In the genomic region with DNA sequence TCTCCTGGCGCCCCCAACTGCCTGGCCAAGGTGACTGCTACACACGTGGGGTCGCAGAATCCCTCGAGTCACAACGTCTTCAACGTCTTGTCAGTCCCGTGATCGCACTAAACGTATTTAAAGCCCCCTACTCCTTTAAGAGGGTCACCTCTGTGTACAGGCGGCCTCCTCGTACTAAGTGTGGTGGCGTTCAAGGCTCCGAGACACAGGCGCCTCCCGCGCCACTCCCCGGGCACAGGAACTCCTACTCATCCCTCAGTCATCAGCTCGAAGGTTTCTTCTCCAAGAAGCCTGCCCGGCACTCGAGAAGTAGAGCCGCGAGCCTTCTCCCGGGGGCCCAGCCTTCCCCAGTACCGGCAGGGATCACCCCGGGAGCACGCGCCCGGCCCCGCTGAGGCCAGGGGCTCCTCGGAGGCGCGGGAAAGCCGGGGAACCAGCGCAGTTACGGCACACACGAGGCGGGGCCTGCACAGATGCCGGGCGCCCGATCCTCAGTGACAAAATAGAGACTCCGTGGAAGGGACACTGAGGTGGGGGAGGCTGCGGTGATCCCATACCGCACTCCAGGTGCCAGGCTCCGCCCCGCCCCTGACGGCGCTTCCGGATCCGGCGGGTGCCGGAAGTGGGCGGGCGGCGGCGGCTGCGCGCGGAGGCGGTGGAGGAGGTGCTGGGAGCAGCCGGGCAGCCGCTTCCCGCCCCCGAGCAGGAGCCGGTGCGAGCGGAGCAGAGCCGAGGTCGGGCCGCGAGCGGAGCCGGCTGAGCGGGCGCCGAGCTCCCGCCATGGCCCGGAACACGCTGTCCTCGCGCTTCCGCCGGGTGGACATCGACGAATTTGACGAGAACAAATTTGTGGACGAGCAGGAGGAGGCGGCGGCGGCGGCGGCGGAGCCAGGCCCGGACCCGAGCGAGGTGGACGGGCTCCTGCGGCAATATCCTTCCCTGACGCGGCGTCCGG, we compare ENCODE assay signal across 1 cellular context.
TF ChIP-seq lines count a peak whose summit lies in the region.

No MANE protein-coding gene starts in this region.

TF ChIP-seq in WTC11, 78 proteins besides CTCF, POLR2A, EP300 and RAD21 (continued from another document and continues in another):
- TF ChIP-seq, protein P1, sequence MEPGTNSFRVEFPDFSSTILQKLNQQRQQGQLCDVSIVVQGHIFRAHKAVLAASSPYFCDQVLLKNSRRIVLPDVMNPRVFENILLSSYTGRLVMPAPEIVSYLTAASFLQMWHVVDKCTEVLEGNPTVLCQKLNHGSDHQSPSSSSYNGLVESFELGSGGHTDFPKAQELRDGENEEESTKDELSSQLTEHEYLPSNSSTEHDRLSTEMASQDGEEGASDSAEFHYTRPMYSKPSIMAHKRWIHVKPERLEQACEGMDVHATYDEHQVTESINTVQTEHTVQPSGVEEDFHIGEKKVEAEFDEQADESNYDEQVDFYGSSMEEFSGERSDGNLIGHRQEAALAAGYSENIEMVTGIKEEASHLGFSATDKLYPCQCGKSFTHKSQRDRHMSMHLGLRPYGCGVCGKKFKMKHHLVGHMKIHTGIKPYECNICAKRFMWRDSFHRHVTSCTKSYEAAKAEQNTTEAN (CRISPR knock-in tag; IDR thresholded peaks at IDR 0.05): peak; percentile 23; the same call in 1 of the 2 replicates
- TF ChIP-seq GABPB1 (CRISPR knock-in tag; IDR thresholded peaks at IDR 0.05) (peak; percentile 38; the same call in 1 of the 2 replicates), ATF1 (CRISPR knock-in tag; IDR thresholded peaks at IDR 0.05) (0 out of 2 replicates have a peak, but pooled peaks have one; percentile 44), GTF2I (CRISPR knock-in tag; conservative IDR thresholded peaks at IDR 0.05) (no peak), NR1H2 (CRISPR knock-in tag; IDR thresholded peaks at IDR 0.05) (no peak), NR3C1 (CRISPR knock-in tag; conservative IDR thresholded peaks at IDR 0.05; ENCODE audit: low read depth) (0 out of 2 replicates have a peak, but pooled peaks have one; percentile 26), ZBTB21 (CRISPR knock-in tag; IDR thresholded peaks at IDR 0.05; ENCODE audit: borderline replicate concordance) (peak; percentile 47; the same call in 1 of the 2 replicates), JAZF1 (CRISPR knock-in tag; IDR thresholded peaks at IDR 0.05) (no peak), STAT6 (CRISPR knock-in tag; conservative IDR thresholded peaks at IDR 0.05; ENCODE audit: low read depth) (0 out of 2 replicates have a peak, but pooled peaks have one; percentile 79), ESRRA (CRISPR knock-in tag; IDR thresholded peaks at IDR 0.05; ENCODE audit: borderline replicate concordance) (0 out of 2 replicates have a peak, but pooled peaks have one; percentile 13), ERG (CRISPR knock-in tag; IDR thresholded peaks at IDR 0.05) (no peak), RORB (CRISPR knock-in tag; IDR thresholded peaks at IDR 0.05) (no peak), ZNF138 (CRISPR knock-in tag; conservative IDR thresholded peaks at IDR 0.05) (peak; percentile 88), SMAD3 (CRISPR knock-in tag; IDR thresholded peaks at IDR 0.05; ENCODE audit: borderline replicate concordance) (0 out of 2 replicates have a peak, but pooled peaks have one; percentile 19), ATF3 (CRISPR knock-in tag; conservative IDR thresholded peaks at IDR 0.05) (no peak), ZNF263 (CRISPR knock-in tag; IDR thresholded peaks at IDR 0.05; ENCODE audit: low read depth) (no peak; the same call in 1 of the 2 replicates), ZNF425 (CRISPR knock-in tag; conservative IDR thresholded peaks at IDR 0.05) (no peak), ZNF317 (CRISPR knock-in tag; IDR thresholded peaks at IDR 0.05; ENCODE audit: borderline replicate concordance, low read depth) (no peak; the same call in 1 of the 2 replicates), USF2 (CRISPR knock-in tag; IDR thresholded peaks at IDR 0.05) (peak; percentile 29; the same call in 1 of the 2 replicates), PRRX2 (CRISPR knock-in tag; IDR thresholded peaks at IDR 0.05) (no peak), TEAD4 (CRISPR knock-in tag; IDR thresholded peaks at IDR 0.05) (no peak), SOX15 (CRISPR knock-in tag; IDR thresholded peaks at IDR 0.05) (no peak), IRF1 (CRISPR knock-in tag; IDR thresholded peaks at IDR 0.05) (no peak), ARID4B (CRISPR knock-in tag; IDR thresholded peaks at IDR 0.05; ENCODE audit: borderline replicate concordance) (peak; percentile 78; the same call in 1 of the 2 replicates), HMGA2 (CRISPR knock-in tag; IDR thresholded peaks at IDR 0.05) (no peak), MYBL2 (CRISPR knock-in tag; IDR thresholded peaks at IDR 0.05) (no peak), ZNF396 (CRISPR knock-in tag; IDR thresholded peaks at IDR 0.05; ENCODE audit: borderline replicate concordance) (no peak), ZNF671 (CRISPR knock-in tag; IDR thresholded peaks at IDR 0.05) (no peak), HMGXB4 (CRISPR knock-in tag; IDR thresholded peaks at IDR 0.05) (peak; percentile 63; the same call in 1 of the 2 replicates), MAX (CRISPR knock-in tag; IDR thresholded peaks at IDR 0.05) (peak; percentile 86)
- TF ChIP-seq, protein P2, sequence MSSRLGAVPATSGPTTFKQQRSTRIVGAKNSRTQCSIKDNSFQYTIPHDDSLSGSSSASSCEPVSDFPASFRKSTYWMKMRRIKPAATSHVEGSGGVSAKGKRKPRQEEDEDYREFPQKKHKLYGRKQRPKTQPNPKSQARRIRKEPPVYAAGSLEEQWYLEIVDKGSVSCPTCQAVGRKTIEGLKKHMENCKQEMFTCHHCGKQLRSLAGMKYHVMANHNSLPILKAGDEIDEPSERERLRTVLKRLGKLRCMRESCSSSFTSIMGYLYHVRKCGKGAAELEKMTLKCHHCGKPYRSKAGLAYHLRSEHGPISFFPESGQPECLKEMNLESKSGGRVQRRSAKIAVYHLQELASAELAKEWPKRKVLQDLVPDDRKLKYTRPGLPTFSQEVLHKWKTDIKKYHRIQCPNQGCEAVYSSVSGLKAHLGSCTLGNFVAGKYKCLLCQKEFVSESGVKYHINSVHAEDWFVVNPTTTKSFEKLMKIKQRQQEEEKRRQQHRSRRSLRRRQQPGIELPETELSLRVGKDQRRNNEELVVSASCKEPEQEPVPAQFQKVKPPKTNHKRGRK (CRISPR knock-in tag; IDR thresholded peaks at IDR 0.05; ENCODE audit: borderline replicate concordance): no peak
- TF ChIP-seq, protein P3, sequence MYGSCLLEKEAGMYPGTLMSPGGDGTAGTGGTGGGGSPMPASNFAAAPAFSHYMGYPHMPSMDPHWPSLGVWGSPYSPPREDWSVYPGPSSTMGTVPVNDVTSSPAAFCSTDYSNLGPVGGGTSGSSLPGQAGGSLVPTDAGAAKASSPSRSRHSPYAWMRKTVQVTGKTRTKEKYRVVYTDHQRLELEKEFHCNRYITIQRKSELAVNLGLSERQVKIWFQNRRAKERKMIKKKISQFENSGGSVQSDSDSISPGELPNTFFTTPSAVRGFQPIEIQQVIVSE (CRISPR knock-in tag; IDR thresholded peaks at IDR 0.05; ENCODE audit: borderline replicate concordance): no peak
